ENCODE assay signal across 14 cellular contexts in genomic region chr17:78111012-78111726, GRCh38. TPM values are rescaled to one million over a fixed set of nuclear protein-coding genes. Genes with fewer than 3 reads are reported as not detected.
DNase-seq lines count a peak whose midpoint lies in the region; ATAC-seq and TF ChIP-seq lines count a peak whose summit lies in the region.
"Had no signal": no experiment of that assay in that cellular context is flagged by ENCODE, and none has a peak within 500 bp of the region (broad histone marks: within the 10 kb centered on the region; RNA-seq: fewer than 3 reads in every experiment).

No MANE protein-coding gene starts in this region.

- peak overlapping the region in 2 of 3 donors; percentile 25 to 27 for H3K9ac ChIP-seq in skeletal muscle tissue (ENCODE audit: low read depth in 1 of 3, low read length in 3 of 3)
- H3K9ac ChIP-seq in PC-3 (ENCODE audit: low read length) = no peak overlapping the region

- CTCF ChIA-PET in PC-3 (lab: Charles Lee) = interaction anchor here (0.6 kb wide), 1 partner anchor 37 kb away, joined by 3 read pairs; no protein-coding TSS in a partner anchor

- peaks cover 8 to 13% (median 10%) of the 10 kb centered on the region in 3 donors for H3K36me3 ChIP-seq in skeletal muscle tissue (ENCODE audit: control insufficient read depth in 3 of 3, insufficient read depth in 3 of 3, low read length in 3 of 3)
- 0 out of 2 replicates have a peak, but pooled peaks cover 2% of the 10 kb centered on the region for H3K36me3 ChIP-seq in PC-3 (ENCODE audit: low read depth, low read length)
- H3K36me3 ChIP-seq: transverse colon had no signal

- no peak for TF ChIP-seq CTCF in PC-3 (conservative IDR thresholded peaks at IDR 0.05; ENCODE audit: low read depth, low read length)

- no peaks in the 10 kb centered on the region for H3K9me3 Mint-ChIP-seq in activated T-cell treated with anti-CD3 and anti-CD28 coated beads, Interleukin-2, amount 50 U/mL, for 24 hours

- no peak overlapping the region for H3K4me2 ChIP-seq in PC-3 (ENCODE audit: low read length)

- ATAC-seq in HG03460 (IDR thresholded peaks at IDR 0.05; ENCODE audit: unreplicated experiment) (no peak), PC-3 (no peak)

- H3K27ac ChIP-seq in cingulate gyrus (ENCODE audit: low read depth, low read length) (peak overlapping the region; percentile 100), skeletal muscle tissue (ENCODE audit: low read depth, low read length) (peak overlapping the region; percentile 42), PC-3 (ENCODE audit: low read length) (no peak overlapping the region)
- H3K27ac ChIP-seq: transverse colon had no signal

- H3K9me2 ChIP-seq in PC-3 (replicated peaks; ENCODE audit: low read length) = no peaks in the 10 kb centered on the region

- H3K4me1 ChIP-seq in skeletal muscle tissue (ENCODE audit: control insufficient read depth in 3 of 3, insufficient read depth in 3 of 3, low read length in 3 of 3) = peaks cover 24 to 34% (median 32%) of the 10 kb centered on the region in 3 donors
- peaks cover 10% of the 10 kb centered on the region for H3K4me1 ChIP-seq in PC-3 (ENCODE audit: insufficient read depth, low read length)

- H3K9me3 ChIP-seq in skeletal muscle tissue (ENCODE audit: control insufficient read depth in 3 of 3, low read length in 3 of 3) (no peaks in the 10 kb centered on the region), PC-3 (ENCODE audit: low read length) (no peaks in the 10 kb centered on the region)
- H3K9me3 ChIP-seq: transverse colon had no signal

- H3F3A ChIP-seq in PC-3 (ENCODE audit: low read length, unreplicated experiment) = no peaks in the 10 kb centered on the region

- peak overlapping the region; percentile 65 for H3K27ac Mint-ChIP-seq in activated T-cell treated with anti-CD3 and anti-CD28 coated beads, Interleukin-2, amount 50 U/mL, for 24 hours

- no peak overlapping the region for H2AFZ ChIP-seq in PC-3 (ENCODE audit: low read length)

- no TSS peak for BruUV-seq in PC-3 (replicated peaks; lab: Mats Ljungman, UMichigan)

- POLR2A ChIA-PET in PC-3 (lab: Charles Lee; ENCODE audit: unreplicated experiment) = no interaction called here

- H3K27me3 ChIP-seq in skeletal muscle tissue (ENCODE audit: control insufficient read depth in 3 of 3, insufficient read depth in 3 of 3, low read length in 3 of 3) = no peaks in the 10 kb centered on the region
- no peaks in the 10 kb centered on the region for H3K27me3 ChIP-seq in PC-3 (ENCODE audit: low read length)
- H3K27me3 ChIP-seq: transverse colon had no signal

- H3K4me3 ChIP-seq in skeletal muscle tissue (ENCODE audit: low read length in 3 of 3) = no peak overlapping the region
- H3K4me3 ChIP-seq in PC-3 (ENCODE audit: low read length) = no peak overlapping the region
- H3K4me3 ChIP-seq: transverse colon had no signal

- no peaks in the 10 kb centered on the region for H4K20me1 ChIP-seq in PC-3 (ENCODE audit: low read length)

- peaks cover 50% of the 10 kb centered on the region for H3K4me1 Mint-ChIP-seq in activated T-cell treated with anti-CD3 and anti-CD28 coated beads, Interleukin-2, amount 50 U/mL, for 24 hours (ENCODE audit: low read depth)

- no peak overlapping the region for H3K4me3 Mint-ChIP-seq in activated T-cell treated with anti-CD3 and anti-CD28 coated beads, Interleukin-2, amount 50 U/mL, for 24 hours

- peaks cover 75% of the 10 kb centered on the region for H3K36me3 Mint-ChIP-seq in activated T-cell treated with anti-CD3 and anti-CD28 coated beads, Interleukin-2, amount 50 U/mL, for 24 hours (ENCODE audit: low read depth)

- H3K79me2 ChIP-seq in PC-3 (ENCODE audit: low read length) = no peaks in the 10 kb centered on the region

- no peak for DNase-seq in activated T-cell treated with anti-CD3 and anti-CD28 coated beads, Interleukin-2, amount 50 U/mL, for 24 hours
- no peak for DNase-seq in activated T-cell treated with anti-CD3 and anti-CD28 coated beads, Interleukin-2, amount 50 U/mL, for 48 hours
- no peak for DNase-seq in PC-3
- DNase-seq: activated CD4-positive, alpha-beta T cell treated with anti-CD3 and anti-CD28 coated beads for 4 hours; effector CD8-positive, alpha-beta T cell; GF-D8; GOT3; KG1; NCI-H1417 treated with DMSO at 0.1 percent for 48 hours; transverse colon had no signal

- intact Hi-C loops in PC-3 (cut with micrococcal nuclease) = no loop called here

- no peaks in the 10 kb centered on the region for H3K27me3 Mint-ChIP-seq in activated T-cell treated with anti-CD3 and anti-CD28 coated beads, Interleukin-2, amount 50 U/mL, for 24 hours

RNA-seq across cellular contexts. Expression of gene TMC6, which starts 17.4 kb away (rescaled TPM):
- total RNA-seq in skeletal muscle tissue = 15.7 TPM
- 97.3 and 138 TPM in 2 replicates for total RNA-seq in PC-3 (2014; rRNA removed)

RNA-seq across cellular contexts. Expression of gene TMC8, which starts 19.4 kb away (rescaled TPM):
- total RNA-seq in skeletal muscle tissue (7.8 TPM), PC-3 (2014; rRNA removed) (4.6 and 5.3 TPM in 2 replicates)

RNA-seq across cellular contexts. Expression of gene C17orf99, which starts 35.0 kb away (rescaled TPM):
- 0.52 TPM for total RNA-seq in skeletal muscle tissue
- 3.2 TPM in 1 of 2 replicates, not detected in the other for total RNA-seq in PC-3 (2014; rRNA removed)
- total RNA-seq: A673, transverse colon had no signal

RNA-seq across cellular contexts. Expression of gene SYNGR2, which starts 57.2 kb away (rescaled TPM):
- total RNA-seq in skeletal muscle tissue (34.4 TPM), PC-3 (2014; rRNA removed) (213 and 220 TPM in 2 replicates)
